In genomic region chrX:51892921-51893745, GRCh38 we compare ENCODE assay signal across 8 cellular contexts. TPM values are rescaled to one million over a fixed set of nuclear protein-coding genes. Genes with fewer than 3 reads are reported as not detected.
DNase-seq lines count a peak whose midpoint lies in the region; ATAC-seq and TF ChIP-seq lines count a peak whose summit lies in the region.

Gene MAGED1, plus strand, starts transcription at chrX:51893623. Its CDS starts 682 bp downstream, at chrX:51894305.

- peak within 1 kb of the TSS; percentile 60 for H3K27ac ChIP-seq in lower lobe of right lung

- TF ChIP-seq CTCF in AG09309 (IDR thresholded peaks at IDR 0.05; ENCODE audit: control insufficient read depth, insufficient read depth, low read depth, low read length, missing control alignments) (no peak), lower lobe of right lung (IDR thresholded peaks at IDR 0.05) (no peak)

- peaks cover 5% of the 10 kb centered on the region for H3K36me3 ChIP-seq in lower lobe of right lung

- H3K4me1 ChIP-seq in lower lobe of right lung, result no peaks in the 10 kb centered on the region

- ATAC-seq in HG03280 (IDR thresholded peaks at IDR 0.05; ENCODE audit: unreplicated experiment) (peak; percentile 81), lower lobe of right lung (peak; percentile 94 to 97)

- intact Hi-C loops in lower lobe of right lung (cut with DNase I), result no loop called here

- H3K4me3 ChIP-seq in AG09309 (ENCODE audit: control insufficient read depth, low read depth, low read length) (peak within 1 kb of the TSS; percentile 73), lower lobe of right lung (peak within 1 kb of the TSS; percentile 58)

- H3K27me3 ChIP-seq in lower lobe of right lung (ENCODE audit: low read depth), result no peaks in the 10 kb centered on the region

- DNase-seq in AG09309 (ENCODE audit: low read depth) (peak; percentile 81), NCI-H526 (lab: John Stamatoyannopoulos, UW) (peak; percentile 86 to 93), lower lobe of right lung (peak; percentile 88)
- DNase-seq in activated CD8-positive, alpha-beta memory T cell treated with anti-CD3 and anti-CD28 coated beads for 24 hours, result peak; percentile 86
- peak; percentile 50 for DNase-seq in effector CD4-positive, alpha-beta T cell
- DNase-seq in stimulated activated CD4-positive, alpha-beta T cell treated with anti-CD3 and anti-CD28 coated beads, TNF-alpha, amount 100 ng/mL, for 24 hours (ENCODE audit: low read depth in 3 of 3), result peak; percentile 56 to 77 (median 61)

- H3K9me3 ChIP-seq in lower lobe of right lung, result no peaks in the 10 kb centered on the region

- in situ Hi-C loops in GM18951 (cut with MboI; ENCODE audit: low sequenced_read_pairs, unreplicated experiment), result no loop called here

- TF ChIP-seq POLR2A in GM18951 (IDR thresholded peaks at IDR 0.05; ENCODE audit: extremely low read depth, insufficient read depth, insufficient read length), result peak; percentile 67

RNA-seq across cellular contexts. Expression of gene MAGED1, which starts in this region (rescaled TPM):
- 53.0 TPM for total RNA-seq in lower lobe of right lung

Comparison
In these comparisons a context has a peak if more than half of its experiments do, and no peak if none do; other contexts are left out.
1. Peak in every context shown above with its lines: DNase-seq, ATAC-seq, H3K4me3 ChIP-seq and H3K27ac ChIP-seq.